11 cellular contexts compared by ENCODE assay signal in the genomic region with DNA sequence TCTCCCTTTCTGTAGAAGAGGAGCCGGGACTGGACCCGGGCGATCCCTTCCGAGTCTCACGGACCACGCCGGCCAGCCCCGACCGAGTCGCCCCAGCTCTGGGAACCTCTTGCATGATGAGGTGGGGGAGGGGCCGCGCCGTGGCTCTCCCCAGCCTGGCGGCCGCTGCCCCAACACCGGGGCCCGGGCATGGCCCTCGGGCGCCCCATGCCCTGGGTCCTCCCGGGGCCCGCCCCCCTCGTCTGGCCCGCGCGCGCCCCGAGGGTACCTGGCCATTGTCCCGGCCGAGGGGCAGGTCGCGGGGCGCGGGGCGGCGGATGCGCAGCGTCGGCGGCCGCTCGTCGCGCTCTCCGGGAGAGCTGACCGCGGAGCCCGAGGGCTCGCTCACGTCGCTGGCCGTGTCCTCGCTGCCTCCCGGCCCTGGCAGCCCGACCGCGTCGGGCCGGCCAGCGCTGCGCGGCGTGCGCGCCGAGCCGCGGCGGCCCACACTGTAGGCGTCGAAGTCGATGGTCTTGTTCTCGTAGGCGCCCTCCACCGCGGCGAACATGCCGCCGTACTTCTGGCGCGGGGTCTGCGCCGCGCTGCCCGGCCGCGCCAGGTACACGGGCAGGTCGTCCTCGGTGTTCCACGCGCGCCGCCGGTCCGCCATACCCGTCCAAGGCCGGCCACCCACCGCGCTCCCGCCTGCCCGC. TPM values are rescaled to one million over a fixed set of nuclear protein-coding genes. Genes with fewer than 3 reads are reported as not detected.
DNase-seq lines count a peak whose midpoint lies in the region; ATAC-seq, FAIRE-seq and TF ChIP-seq lines count a peak whose summit lies in the region.
"Had no signal": no experiment of that assay in that cellular context is flagged by ENCODE, and none has a peak within 500 bp of the region (broad histone marks: within the 10 kb centered on the region; RNA-seq: fewer than 3 reads in every experiment).

No MANE protein-coding gene starts in this region.

- no peaks in the 10 kb centered on the region for H3K79me2 ChIP-seq in astrocyte (ENCODE audit: insufficient read depth, low read length)

- intact Hi-C loops in left ventricle myocardium inferior (cut with micrococcal nuclease), result no loop called here
- intact Hi-C loops in heart right ventricle (cut with DNase I), result no loop called here

- H3K9me3 Mint-ChIP-seq in astrocyte (ENCODE audit: unreplicated experiment), result peaks cover 9% of the 10 kb centered on the region
- no peaks in the 10 kb centered on the region for H3K9me3 Mint-ChIP-seq in endothelial cell (ENCODE audit: unreplicated experiment)
- H3K9me3 Mint-ChIP-seq: activated T-helper 2 cell treated with anti-CD3 and anti-CD28 coated beads, Interferon-gamma antibody, Interleukin-2, Interleukin-4, amounts not matched to agents 10 μg/mL and 5 μg/mL and 100 μg/mL, durations not matched to agents 14 hours and 24 hours and 36 hours had no signal

- WGBS in heart right ventricle, 2 donors, result 1 to 2% methylated on average over 85 to 101 of the region's 101 CpGs
- WGBS in mesenchymal stem cell, result 0% methylated on average over 30 of the region's 101 CpGs
- 2% methylated on average over 101 of the region's 101 CpGs for WGBS in urinary bladder

- no peaks in the 10 kb centered on the region for H3K79me1 ChIP-seq in mesenchymal stem cell (replicated peaks; ENCODE audit: low read length, poor library complexity, severe bottlenecking)

- peaks cover 6% of the 10 kb centered on the region for H3K36me3 Mint-ChIP-seq in astrocyte (ENCODE audit: low read depth, unreplicated experiment)
- H3K36me3 Mint-ChIP-seq in endothelial cell (ENCODE audit: low read depth, unreplicated experiment), result peaks cover 8% of the 10 kb centered on the region

- H3K27me3 ChIP-seq in left ventricle myocardium inferior (ENCODE audit: low read depth), result peaks cover 98% of the 10 kb centered on the region
- peaks cover 49 to 98% (median 95%) of the 10 kb centered on the region in 7 donors for H3K27me3 ChIP-seq in heart right ventricle
- peaks cover 66% of the 10 kb centered on the region for H3K27me3 ChIP-seq in astrocyte (ENCODE audit: insufficient read depth, low read length)
- peaks cover 76 to 84% of the 10 kb centered on the region in 2 experiments for H3K27me3 ChIP-seq in mesenchymal stem cell (ENCODE audit: control insufficient read depth in 1 of 2, insufficient read depth in 1 of 2, low read length in 2 of 2)

- H2AK5ac ChIP-seq in mesenchymal stem cell (ENCODE audit: low read length, severe bottlenecking), result no peak overlapping the region

- no peak overlapping the region for H4K8ac ChIP-seq in mesenchymal stem cell (ENCODE audit: low read length)

- no peak overlapping the region for H3K4ac ChIP-seq in mesenchymal stem cell (ENCODE audit: low read depth in 1 of 2, low read length in 2 of 2)

- H3K9me3 ChIP-seq in left ventricle myocardium inferior (replicated peaks) (peaks cover 10% of the 10 kb centered on the region), heart right ventricle (peaks cover 0 to 9% (median 0%) of the 10 kb centered on the region in 11 donors), astrocyte (ENCODE audit: insufficient read depth, low read depth, low read length) (peaks cover 4% of the 10 kb centered on the region), mesenchymal stem cell (ENCODE audit: control insufficient read depth, low read length) (peaks cover 3% of the 10 kb centered on the region)

- no peak for DNase-seq in left ventricle myocardium inferior
- no peak for DNase-seq in heart right ventricle
- no peak for DNase-seq in astrocyte (ENCODE audit: low read depth)
- DNase-seq in mesenchymal stem cell, result no peak
- DNase-seq in glomerular visceral epithelial cell (ENCODE audit: extremely low spot score), result no peak
- DNase-seq in endothelial cell (ENCODE audit: low spot score), result no peak
- no peak for DNase-seq in cerebellum (ENCODE audit: low spot score)

- ATAC-seq in heart right ventricle, result no peak

- H3K27ac Mint-ChIP-seq in astrocyte (ENCODE audit: unreplicated experiment) (no peak overlapping the region), endothelial cell (ENCODE audit: unreplicated experiment) (no peak overlapping the region)
- H3K27ac Mint-ChIP-seq: activated T-helper 2 cell treated with anti-CD3 and anti-CD28 coated beads, Interferon-gamma antibody, Interleukin-2, Interleukin-4, amounts not matched to agents 10 μg/mL and 5 μg/mL and 100 μg/mL, durations not matched to agents 14 hours and 24 hours and 36 hours had no signal

- H4K91ac ChIP-seq in mesenchymal stem cell (ENCODE audit: low read length), result no peak overlapping the region

- H3K23ac ChIP-seq in mesenchymal stem cell (ENCODE audit: low read length in 2 of 2), result no peak overlapping the region

- H3K4me2 ChIP-seq in astrocyte (ENCODE audit: low read length) (peak overlapping the region; percentile 71), mesenchymal stem cell (ENCODE audit: low read length, poor library complexity, severe bottlenecking) (no peak overlapping the region)

- H3K4me1 ChIP-seq in left ventricle myocardium inferior, result peaks cover 30% of the 10 kb centered on the region
- H3K4me1 ChIP-seq in heart right ventricle, result peaks cover 5 to 36% (median 18%) of the 10 kb centered on the region in 9 donors
- peaks cover 6% of the 10 kb centered on the region for H3K4me1 ChIP-seq in astrocyte (ENCODE audit: insufficient read depth, low read length)
- peaks cover 26% of the 10 kb centered on the region for H3K4me1 ChIP-seq in mesenchymal stem cell (ENCODE audit: control insufficient read depth, insufficient read depth, low read depth, low read length)
- peaks cover 4% of the 10 kb centered on the region for H3K4me1 ChIP-seq in urinary bladder (ENCODE audit: insufficient read depth)

- no peak overlapping the region for H3K18ac ChIP-seq in mesenchymal stem cell (ENCODE audit: low read depth in 1 of 2, low read length in 2 of 2)

- H2AFZ ChIP-seq in astrocyte (ENCODE audit: low read depth, low read length), result no peak overlapping the region
- peak overlapping the region; percentile 16 for H2AFZ ChIP-seq in mesenchymal stem cell (ENCODE audit: low read depth, low read length)

- H2BK120ac ChIP-seq in mesenchymal stem cell (ENCODE audit: low read depth, low read length), result no peak overlapping the region

- no peak for FAIRE-seq in astrocyte (lab: Jason Lieb, UNC)
- FAIRE-seq: GM12892, HTR-8/SVneo had no signal

- H2BK12ac ChIP-seq in mesenchymal stem cell (ENCODE audit: low read length in 2 of 2), result no peak overlapping the region

- H3K9ac ChIP-seq in astrocyte (ENCODE audit: low read length) (no peak overlapping the region), mesenchymal stem cell (ENCODE audit: low read length) (no peak overlapping the region)

- peak overlapping the region in 1 of 2 experiments; percentile 29 for H3K14ac ChIP-seq in mesenchymal stem cell (ENCODE audit: low read length in 2 of 2)

- peaks cover 4% of the 10 kb centered on the region for H3K4me1 Mint-ChIP-seq in astrocyte (ENCODE audit: low read depth, unreplicated experiment)
- peaks cover 23% of the 10 kb centered on the region for H3K4me1 Mint-ChIP-seq in endothelial cell (ENCODE audit: unreplicated experiment)

- H2BK15ac ChIP-seq in mesenchymal stem cell (ENCODE audit: low read depth, poor library complexity, severe bottlenecking), result no peak overlapping the region

- TF ChIP-seq CTCF in left ventricle myocardium inferior (IDR thresholded peaks at IDR 0.05; ENCODE audit: borderline replicate concordance) (no peak), heart right ventricle (IDR thresholded peaks at IDR 0.05) (no peak), astrocyte (IDR thresholded peaks at IDR 0.05; ENCODE audit: insufficient read depth, low read depth, low read length) (no peak), endothelial cell (IDR thresholded peaks at IDR 0.05; ENCODE audit: unreplicated experiment) (no peak)

- no peaks in the 10 kb centered on the region for H3K36me3 ChIP-seq in left ventricle myocardium inferior
- no peaks in the 10 kb centered on the region for H3K36me3 ChIP-seq in heart right ventricle
- no peaks in the 10 kb centered on the region for H3K36me3 ChIP-seq in astrocyte (ENCODE audit: insufficient read depth, low read length)
- H3K36me3 ChIP-seq in mesenchymal stem cell (ENCODE audit: control insufficient read depth in 1 of 2, insufficient read depth in 2 of 2, low read depth in 1 of 2, low read length in 2 of 2), result no peaks in the 10 kb centered on the region
- no peaks in the 10 kb centered on the region for H3K36me3 ChIP-seq in urinary bladder (ENCODE audit: insufficient read depth)

- H3K4me3 ChIP-seq in left ventricle myocardium inferior (peak overlapping the region; percentile 48), heart right ventricle (no peak overlapping the region), astrocyte (ENCODE audit: insufficient read depth, low read depth, low read length) (no peak overlapping the region), mesenchymal stem cell (ENCODE audit: insufficient read depth in 1 of 2, low read depth in 1 of 2, low read length in 2 of 2) (no peak overlapping the region), urinary bladder (ENCODE audit: low read depth, low read length) (peak overlapping the region; percentile 20)

- no peak overlapping the region for H3K4me3 Mint-ChIP-seq in astrocyte (ENCODE audit: unreplicated experiment)
- H3K4me3 Mint-ChIP-seq in endothelial cell (ENCODE audit: unreplicated experiment), result no peak overlapping the region

- peaks cover 4% of the 10 kb centered on the region for H4K20me1 ChIP-seq in astrocyte (ENCODE audit: insufficient read depth, low read length)

- no peak overlapping the region for H2BK5ac ChIP-seq in mesenchymal stem cell (ENCODE audit: low read depth, low read length, poor library complexity, severe bottlenecking)

- H3K27me3 Mint-ChIP-seq in astrocyte (ENCODE audit: low read depth, unreplicated experiment), result peaks cover 64% of the 10 kb centered on the region
- H3K27me3 Mint-ChIP-seq in endothelial cell (ENCODE audit: unreplicated experiment), result peaks cover 29% of the 10 kb centered on the region

- H3K27ac ChIP-seq in left ventricle myocardium inferior (replicated peaks), result no peak overlapping the region
- H3K27ac ChIP-seq in heart right ventricle, result no peak overlapping the region
- no peak overlapping the region for H3K27ac ChIP-seq in astrocyte (ENCODE audit: low read depth, low read length)
- no peak overlapping the region for H3K27ac ChIP-seq in mesenchymal stem cell (ENCODE audit: low read length, poor library complexity, severe bottlenecking)
- no peak overlapping the region for H3K27ac ChIP-seq in urinary bladder (ENCODE audit: low read depth)

RNA-seq across cellular contexts. Expression of a gene that starts 0.4 kb away (rescaled TPM):
- total RNA-seq in left ventricle myocardium inferior (1.4 TPM), heart right ventricle (1 to 10 TPM in 5 of 10 donors, under 1 TPM in 5; 0.40 to 1.9 (median 0.95) TPM), astrocyte (59.6 and 67.4 TPM in 2 replicates), urinary bladder (15.8 TPM), endothelial cell (ENCODE audit: unreplicated experiment) (71.2 TPM), cerebellum (278 TPM)
- polyA plus RNA-seq in heart right ventricle (1 to 10 TPM in 1 of 2 donors, under 1 TPM in 1; 0.59 to 2.3 TPM), urinary bladder (12.1 TPM)
- polyA plus RNA-seq in mesenchymal stem cell (2013, experiment 1 of 2), result 16.9 TPM
- polyA plus RNA-seq in mesenchymal stem cell (2013, experiment 2 of 2), result 16.6 TPM

Comparison
In these comparisons a context has a peak if more than half of its experiments do, and no peak if none do; other contexts are left out.
1. H3K4me3 ChIP-seq: peak in left ventricle myocardium inferior (single experiment) and urinary bladder (single experiment); none in heart right ventricle (0 of 10), astrocyte (single experiment) and mesenchymal stem cell (0 of 2).